21 cellular contexts compared by ENCODE assay signal in genomic region chr10:78454123-78454645, GRCh38.
DNase-seq lines count a peak whose midpoint lies in the region; ATAC-seq and TF ChIP-seq lines count a peak whose summit lies in the region.
"Had no signal": no experiment of that assay in that cellular context is flagged by ENCODE, and none has a peak within 500 bp of the region (broad histone marks: within the 10 kb centered on the region; RNA-seq: fewer than 3 reads in every experiment).

No MANE protein-coding gene starts in this region.

- no CpG with 5 or more reads among the region's 7 CpGs for WGBS in neuronal stem cell (ENCODE audit: extremely low coverage in 2 of 2, insufficient read length in 2 of 2, insufficient replicate concordance in 1 of 2), 2 donors

- no peak overlapping the region for H3K4ac ChIP-seq in neuronal stem cell (ENCODE audit: low read length)

- no peaks in the 10 kb centered on the region for H3K27me3 Mint-ChIP-seq in T-helper 2 cell treated with Interferon-gamma antibody and Interleukin-4, amounts not matched to agents 5 μg/mL and 100 μg/mL, for 36 hours (ENCODE audit: low read depth)
- no peaks in the 10 kb centered on the region for H3K27me3 Mint-ChIP-seq in activated CD4-positive, alpha-beta T cell treated with anti-CD3 and anti-CD28 coated beads, Interleukin-2, amount 10 ng/mL, durations not matched to agents 7 days and 5 days

- no peak overlapping the region for H2AK5ac ChIP-seq in neuronal stem cell (ENCODE audit: low read depth, low read length)

- no peak overlapping the region for H3K27ac Mint-ChIP-seq in T-helper 2 cell treated with Interferon-gamma antibody and Interleukin-4, amounts not matched to agents 5 μg/mL and 100 μg/mL, for 36 hours
- H3K27ac Mint-ChIP-seq in activated CD4-positive, alpha-beta T cell treated with anti-CD3 and anti-CD28 coated beads, Interleukin-2, amount 10 ng/mL, durations not matched to agents 7 days and 5 days, result no peak overlapping the region
- H3K27ac Mint-ChIP-seq: B cell had no signal

- H3K9me3 ChIP-seq in PC-3 (ENCODE audit: low read length) (no peaks in the 10 kb centered on the region), neuronal stem cell (replicated peaks in 1 of 2; ENCODE audit: control insufficient read depth in 2 of 2, insufficient read depth in 1 of 2, low read depth in 1 of 2, low read length in 2 of 2) (no peaks in the 10 kb centered on the region), ascending aorta (no peaks in the 10 kb centered on the region)
- H3K9me3 ChIP-seq: SK-N-SH had no signal

- H2BK5ac ChIP-seq in neuronal stem cell (ENCODE audit: low read length), result no peak overlapping the region

- intact Hi-C loops in PC-3 (cut with micrococcal nuclease), result loop anchor here (10.0 kb wide), 1 partner anchor 1741 kb away; no protein-coding TSS in a partner anchor
- intact Hi-C loops in ascending aorta (cut with DNase I), result no loop called here

- H3K79me2 ChIP-seq in PC-3 (ENCODE audit: low read length), result no peaks in the 10 kb centered on the region

- H3K36me3 ChIP-seq in PC-3 (ENCODE audit: low read depth, low read length) (no peaks in the 10 kb centered on the region), neuronal stem cell (replicated peaks in 1 of 2; ENCODE audit: control insufficient read depth in 2 of 2, insufficient read depth in 2 of 2, low read length in 2 of 2) (no peaks in the 10 kb centered on the region), ascending aorta (no peaks in the 10 kb centered on the region)

- peaks cover 6% of the 10 kb centered on the region for H3F3A ChIP-seq in PC-3 (ENCODE audit: low read length, unreplicated experiment)

- H3K4me3 Mint-ChIP-seq in T-helper 2 cell treated with Interferon-gamma antibody and Interleukin-4, amounts not matched to agents 5 μg/mL and 100 μg/mL, for 36 hours, result no peak overlapping the region
- H3K4me3 Mint-ChIP-seq in activated CD4-positive, alpha-beta T cell treated with anti-CD3 and anti-CD28 coated beads, Interleukin-2, amount 10 ng/mL, durations not matched to agents 7 days and 5 days, result no peak overlapping the region
- H3K4me3 Mint-ChIP-seq: B cell had no signal

- no peak overlapping the region for H3K14ac ChIP-seq in neuronal stem cell (ENCODE audit: low read length)

- no peak overlapping the region for H3K4me2 ChIP-seq in PC-3 (ENCODE audit: low read length)
- no peak overlapping the region for H3K4me2 ChIP-seq in neuronal stem cell (ENCODE audit: insufficient read depth, low read length, poor library complexity, severe bottlenecking)
- H3K4me2 ChIP-seq: SK-N-SH had no signal

- no peaks in the 10 kb centered on the region for H3K9me3 Mint-ChIP-seq in T-helper 2 cell treated with Interferon-gamma antibody and Interleukin-4, amounts not matched to agents 5 μg/mL and 100 μg/mL, for 36 hours
- H3K9me3 Mint-ChIP-seq in activated CD4-positive, alpha-beta T cell treated with anti-CD3 and anti-CD28 coated beads, Interleukin-2, amount 10 ng/mL, durations not matched to agents 7 days and 5 days, result no peaks in the 10 kb centered on the region

- no TSS peak for BruUV-seq in PC-3 (replicated peaks; lab: Mats Ljungman, UMichigan)

- TF ChIP-seq CTCF in PC-3 (conservative IDR thresholded peaks at IDR 0.05; ENCODE audit: low read depth, low read length) (no peak), fibroblast of mammary gland (conservative IDR thresholded peaks at IDR 0.05; ENCODE audit: control insufficient read depth, insufficient read depth, low read depth, low read length) (no peak), ascending aorta (IDR thresholded peaks at IDR 0.05) (no peak)

- no peak overlapping the region for H2BK120ac ChIP-seq in neuronal stem cell (ENCODE audit: low read depth, low read length)

- H3K9ac ChIP-seq in PC-3 (ENCODE audit: low read length) (no peak overlapping the region), neuronal stem cell (ENCODE audit: low read depth, low read length, poor library complexity) (peak overlapping the region; percentile 39)
- H3K9ac ChIP-seq: SK-N-SH had no signal

- no peak overlapping the region for H4K8ac ChIP-seq in neuronal stem cell (ENCODE audit: low read depth, low read length)

- H3K27me3 ChIP-seq in PC-3 (ENCODE audit: low read length) (no peaks in the 10 kb centered on the region), neuronal stem cell (ENCODE audit: control insufficient read depth in 3 of 3, insufficient read depth in 3 of 3, low read depth in 1 of 3, low read length in 3 of 3) (peaks cover 0 to 2% (median 0%) of the 10 kb centered on the region in 3 experiments), ascending aorta (no peaks in the 10 kb centered on the region)

- no peak overlapping the region for H3K4me3 ChIP-seq in PC-3 (ENCODE audit: low read length)
- no peak overlapping the region for H3K4me3 ChIP-seq in fibroblast of mammary gland (ENCODE audit: control insufficient read depth, low read depth, low read length)
- H3K4me3 ChIP-seq in neuronal stem cell (ENCODE audit: low read length in 2 of 2), result no peak overlapping the region
- no peak overlapping the region for H3K4me3 ChIP-seq in ascending aorta

- H2AFZ ChIP-seq in PC-3 (ENCODE audit: low read length) (no peak overlapping the region), neuronal stem cell (ENCODE audit: low read length) (no peak overlapping the region)

- H3K79me1 ChIP-seq in neuronal stem cell (ENCODE audit: low read depth, low read length), result no peaks in the 10 kb centered on the region

- H3K23ac ChIP-seq in neuronal stem cell (ENCODE audit: low read depth, low read length, poor library complexity), result no peak overlapping the region

- no peaks in the 10 kb centered on the region for H3K36me3 Mint-ChIP-seq in T-helper 2 cell treated with Interferon-gamma antibody and Interleukin-4, amounts not matched to agents 5 μg/mL and 100 μg/mL, for 36 hours (ENCODE audit: low read depth)
- H3K36me3 Mint-ChIP-seq in activated CD4-positive, alpha-beta T cell treated with anti-CD3 and anti-CD28 coated beads, Interleukin-2, amount 10 ng/mL, durations not matched to agents 7 days and 5 days (ENCODE audit: low read depth), result no peaks in the 10 kb centered on the region

- no peak for ATAC-seq in PC-3

- no peaks in the 10 kb centered on the region for H3K9me2 ChIP-seq in PC-3 (replicated peaks; ENCODE audit: low read length)
- H3K9me2 ChIP-seq: SK-N-SH had no signal

- H3K4me1 Mint-ChIP-seq in T-helper 2 cell treated with Interferon-gamma antibody and Interleukin-4, amounts not matched to agents 5 μg/mL and 100 μg/mL, for 36 hours (ENCODE audit: low read depth), result no peaks in the 10 kb centered on the region
- no peaks in the 10 kb centered on the region for H3K4me1 Mint-ChIP-seq in activated CD4-positive, alpha-beta T cell treated with anti-CD3 and anti-CD28 coated beads, Interleukin-2, amount 10 ng/mL, durations not matched to agents 7 days and 5 days
- H3K4me1 Mint-ChIP-seq: B cell had no signal

- no peaks in the 10 kb centered on the region for H4K20me1 ChIP-seq in PC-3 (ENCODE audit: low read length)

- H3K18ac ChIP-seq in neuronal stem cell (ENCODE audit: low read length), result peak overlapping the region; percentile 35

- H4K91ac ChIP-seq in neuronal stem cell (ENCODE audit: low read depth, low read length, poor library complexity), result no peak overlapping the region

- no peak overlapping the region for H2BK12ac ChIP-seq in neuronal stem cell (ENCODE audit: low read length)

- POLR2A ChIA-PET in PC-3 (lab: Charles Lee; ENCODE audit: unreplicated experiment), result no interaction called here
- POLR2A ChIA-PET in activated CD4-positive, alpha-beta T cell treated with anti-CD3 and anti-CD28 coated beads, Interleukin-2, amount 10 ng/mL, durations not matched to agents 7 days and 5 days (lab: Charles Lee), result no interaction called here

- H3K4me1 ChIP-seq in PC-3 (ENCODE audit: insufficient read depth, low read length) (peaks cover 32% of the 10 kb centered on the region), neuronal stem cell (ENCODE audit: control insufficient read depth in 2 of 2, insufficient read depth in 1 of 2, low read depth in 1 of 2, low read length in 2 of 2) (peaks cover 10 to 11% of the 10 kb centered on the region in 2 donors), ascending aorta (no peaks in the 10 kb centered on the region)

- peak; percentile 46 for DNase-seq in EH (ENCODE audit: low read depth)
- DNase-seq in PC-3, result peak; percentile 51
- DNase-seq in fibroblast of mammary gland (ENCODE audit: low read depth), result peak; percentile 21
- no peak for DNase-seq in neuronal stem cell (ENCODE audit: low spot score)
- no peak for DNase-seq in T-helper 2 cell treated with Interferon-gamma antibody and Interleukin-4, amounts not matched to agents 5 μg/mL and 100 μg/mL, for 36 hours (ENCODE audit: low spot score)
- no peak for DNase-seq in activated CD4-positive, alpha-beta T cell treated with anti-CD3 and anti-CD28 coated beads, Interleukin-2, amount 10 ng/mL, durations not matched to agents 7 days and 5 days
- no peak for DNase-seq in ascending aorta (ENCODE audit: low spot score in 2 of 2)
- DNase-seq: DMS53, EL, GF-D8, H7, KBM-7, NCI-H1092 treated with DMSO at 0.1 percent for 48 hours, NCI-H1436 treated with DMSO at 0.1 percent for 48 hours, NCI-H1930, NCI-H2227 treated with DMSO at 0.1 percent for 48 hours, NCI-H510A, SHP77 treated with DMSO at 0.1 percent for 48 hours, SK-N-SH had no signal

- CTCF ChIA-PET in PC-3 (lab: Charles Lee), result no interaction called here
- CTCF ChIA-PET in activated CD4-positive, alpha-beta T cell treated with anti-CD3 and anti-CD28 coated beads, Interleukin-2, amount 10 ng/mL, durations not matched to agents 7 days and 5 days (lab: Charles Lee), result no interaction called here

- H3K27ac ChIP-seq in PC-3 (ENCODE audit: low read length) (no peak overlapping the region), neuronal stem cell (replicated peaks; ENCODE audit: low read length) (no peak overlapping the region), ascending aorta (no peak overlapping the region)
- H3K27ac ChIP-seq: RWPE1 had no signal

- H2BK15ac ChIP-seq in neuronal stem cell (ENCODE audit: low read length), result no peak overlapping the region

Comparison
In these comparisons a context has a peak if more than half of its experiments do, and no peak if none do; other contexts are left out.
1. DNase-seq: peak in EH (single experiment), PC-3 (single experiment) and fibroblast of mammary gland (single experiment); none in neuronal stem cell (single experiment), T-helper 2 cell treated with Interferon-gamma antibody and Interleukin-4, amounts not matched to agents 5 μg/mL and 100 μg/mL, for 36 hours (single experiment), activated CD4-positive, alpha-beta T cell treated with anti-CD3 and anti-CD28 coated beads, Interleukin-2, amount 10 ng/mL, durations not matched to agents 7 days and 5 days (single experiment) and ascending aorta (0 of 2).